ENCODE assay signal across 9 cellular contexts in the genomic region with DNA sequence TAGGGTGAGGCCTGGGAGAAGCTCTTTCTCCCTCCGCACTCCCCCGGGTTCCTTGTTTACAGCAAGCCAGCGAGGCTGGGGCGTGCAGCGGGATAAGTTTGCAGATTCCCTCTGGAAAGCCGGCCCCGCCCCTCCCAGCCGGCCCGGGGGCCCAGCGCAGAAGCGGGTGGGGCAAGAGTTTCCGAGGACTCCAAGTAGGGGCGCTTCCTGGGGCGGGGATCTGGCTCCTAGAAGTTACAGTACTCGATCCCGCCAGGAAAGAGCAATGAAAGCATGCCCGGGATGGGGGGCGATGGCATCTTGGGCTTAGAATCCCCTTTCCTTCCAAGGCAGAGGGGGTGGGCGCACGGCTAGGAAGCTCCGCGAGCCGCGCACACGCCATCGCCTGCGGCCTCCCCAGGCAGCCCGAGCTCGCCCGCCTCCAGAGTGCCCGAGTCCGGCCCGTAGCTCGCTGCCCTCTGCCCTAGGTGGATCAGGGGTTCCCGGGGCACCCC. TPM values are rescaled to one million over a fixed set of nuclear protein-coding genes. Genes with fewer than 3 reads are reported as not detected.
DNase-seq lines count a peak whose midpoint lies in the region; ATAC-seq and TF ChIP-seq lines count a peak whose summit lies in the region.
"Had no signal": no experiment of that assay in that cellular context is flagged by ENCODE, and none has a peak within 500 bp of the region (broad histone marks: within the 10 kb centered on the region; RNA-seq: fewer than 3 reads in every experiment).

No MANE protein-coding gene starts in this region.

- H3K9ac ChIP-seq in neural cell (ENCODE audit: low read length), result peak overlapping the region; percentile 73

- no peak overlapping the region for H3K27ac ChIP-seq in neural cell (ENCODE audit: low read length)

- H3K4me3 ChIP-seq in WI38 (ENCODE audit: low read depth, low read length) (peak overlapping the region; percentile 79), foreskin fibroblast (ENCODE audit: low read depth in 1 of 2, low read length in 2 of 2) (peak overlapping the region; percentile 60 to 84), neural cell (ENCODE audit: low read length) (peak overlapping the region; percentile 76)

- H2AFZ ChIP-seq in neural cell (ENCODE audit: low read depth, low read length), result no peak overlapping the region

- H3K4me2 ChIP-seq in neural cell (ENCODE audit: low read length), result peak overlapping the region; percentile 68

- TF ChIP-seq CTCF in WI38 (IDR thresholded peaks at IDR 0.05; ENCODE audit: low read depth, low read length) (no peak), foreskin fibroblast (IDR thresholded peaks at IDR 0.05; ENCODE audit: low read depth, low read length) (no peak), neural cell (IDR thresholded peaks at IDR 0.05; ENCODE audit: poor library complexity, severe bottlenecking) (no peak)

- no peaks in the 10 kb centered on the region for H3F3A ChIP-seq in neural cell (ENCODE audit: insufficient read depth, low read length, poor library complexity, severe bottlenecking)

- ATAC-seq in HG03354 (IDR thresholded peaks at IDR 0.05; ENCODE audit: poor library complexity, severe bottlenecking, unreplicated experiment), result peak; percentile 33
- no peak for ATAC-seq in GM18868 (IDR thresholded peaks at IDR 0.05; ENCODE audit: unreplicated experiment)
- ATAC-seq in HG03378 (IDR thresholded peaks at IDR 0.05; ENCODE audit: unreplicated experiment), result no peak

- TF ChIP-seq RAD21 in neural cell (conservative IDR thresholded peaks at IDR 0.05), result no peak

- no peaks in the 10 kb centered on the region for H3K36me3 ChIP-seq in neural cell (ENCODE audit: insufficient read depth, low read length)

- no peak for TF ChIP-seq EP300 in neural cell (conservative IDR thresholded peaks at IDR 0.05; ENCODE audit: poor library complexity, severe bottlenecking)

- no peaks in the 10 kb centered on the region for H4K20me1 ChIP-seq in neural cell (ENCODE audit: insufficient read depth)

- no peaks in the 10 kb centered on the region for H3K9me3 ChIP-seq in neural cell (ENCODE audit: low read length)

- DNase-seq in NCI-H146 (lab: John Stamatoyannopoulos, UW) (peak; percentile 41), NCI-H146 treated with DMSO at 0.1 percent for 48 hours (lab: John Stamatoyannopoulos, UW; ENCODE audit: unreplicated experiment) (no peak), foreskin fibroblast (peak; percentile 38 to 75)
- DNase-seq: DND-41 had no signal

- no peaks in the 10 kb centered on the region for H3K9me2 ChIP-seq in neural cell (ENCODE audit: insufficient read depth, low read length)

- H3K27me3 ChIP-seq in neural cell (ENCODE audit: insufficient read depth, low read depth, low read length), result no peaks in the 10 kb centered on the region

- peaks cover 10% of the 10 kb centered on the region for H3K79me2 ChIP-seq in neural cell (replicated peaks; ENCODE audit: insufficient read depth, low read length)

TF ChIP-seq in neural cell, 6 proteins besides CTCF, POLR2A, EP300 and RAD21:
- no peak for TF ChIP-seq EZH2 (IDR thresholded peaks at IDR 0.05; ENCODE audit: borderline replicate concordance, insufficient read depth, low read length, poor library complexity, severe bottlenecking)
- no peak for TF ChIP-seq SMC3 (conservative IDR thresholded peaks at IDR 0.05; ENCODE audit: poor library complexity)
- TF ChIP-seq TAF1 (IDR thresholded peaks at IDR 0.05; ENCODE audit: low read depth), result no peak
- TF ChIP-seq MXI1 (conservative IDR thresholded peaks at IDR 0.05; ENCODE audit: poor library complexity, severe bottlenecking), result no peak
- no peak for TF ChIP-seq POLR2AphosphoS5 (IDR thresholded peaks at IDR 0.05)
- TF ChIP-seq, protein P1, sequence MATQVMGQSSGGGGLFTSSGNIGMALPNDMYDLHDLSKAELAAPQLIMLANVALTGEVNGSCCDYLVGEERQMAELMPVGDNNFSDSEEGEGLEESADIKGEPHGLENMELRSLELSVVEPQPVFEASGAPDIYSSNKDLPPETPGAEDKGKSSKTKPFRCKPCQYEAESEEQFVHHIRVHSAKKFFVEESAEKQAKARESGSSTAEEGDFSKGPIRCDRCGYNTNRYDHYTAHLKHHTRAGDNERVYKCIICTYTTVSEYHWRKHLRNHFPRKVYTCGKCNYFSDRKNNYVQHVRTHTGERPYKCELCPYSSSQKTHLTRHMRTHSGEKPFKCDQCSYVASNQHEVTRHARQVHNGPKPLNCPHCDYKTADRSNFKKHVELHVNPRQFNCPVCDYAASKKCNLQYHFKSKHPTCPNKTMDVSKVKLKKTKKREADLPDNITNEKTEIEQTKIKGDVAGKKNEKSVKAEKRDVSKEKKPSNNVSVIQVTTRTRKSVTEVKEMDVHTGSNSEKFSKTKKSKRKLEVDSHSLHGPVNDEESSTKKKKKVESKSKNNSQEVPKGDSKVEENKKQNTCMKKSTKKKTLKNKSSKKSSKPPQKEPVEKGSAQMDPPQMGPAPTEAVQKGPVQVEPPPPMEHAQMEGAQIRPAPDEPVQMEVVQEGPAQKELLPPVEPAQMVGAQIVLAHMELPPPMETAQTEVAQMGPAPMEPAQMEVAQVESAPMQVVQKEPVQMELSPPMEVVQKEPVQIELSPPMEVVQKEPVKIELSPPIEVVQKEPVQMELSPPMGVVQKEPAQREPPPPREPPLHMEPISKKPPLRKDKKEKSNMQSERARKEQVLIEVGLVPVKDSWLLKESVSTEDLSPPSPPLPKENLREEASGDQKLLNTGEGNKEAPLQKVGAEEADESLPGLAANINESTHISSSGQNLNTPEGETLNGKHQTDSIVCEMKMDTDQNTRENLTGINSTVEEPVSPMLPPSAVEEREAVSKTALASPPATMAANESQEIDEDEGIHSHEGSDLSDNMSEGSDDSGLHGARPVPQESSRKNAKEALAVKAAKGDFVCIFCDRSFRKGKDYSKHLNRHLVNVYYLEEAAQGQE (IDR thresholded peaks at IDR 0.05; ENCODE audit: borderline replicate concordance), result no peak

RNA-seq across cellular contexts. Expression of gene TST, which starts 0.4 kb away (rescaled TPM):
- 5.4 and 5.8 TPM in 2 replicates for polyA plus RNA-seq in neural cell
- 3.4 and 3.9 TPM in 2 replicates for polyA minus RNA-seq in neural cell

RNA-seq across cellular contexts. Expression of gene MPST, which starts 0.7 kb away (rescaled TPM):
- polyA plus RNA-seq in neural cell, result 54.5 and 56.0 TPM in 2 replicates
- polyA minus RNA-seq in neural cell, result 21.4 and 30.2 TPM in 2 replicates

RNA-seq across cellular contexts. Expression of gene KCTD17, which starts 32.7 kb away (rescaled TPM):
- 96.3 and 111 TPM in 2 replicates for polyA plus RNA-seq in neural cell
- polyA minus RNA-seq in neural cell, result 51.9 and 60.4 TPM in 2 replicates
